ENCODE assay signal across 11 cellular contexts in the genomic region with DNA sequence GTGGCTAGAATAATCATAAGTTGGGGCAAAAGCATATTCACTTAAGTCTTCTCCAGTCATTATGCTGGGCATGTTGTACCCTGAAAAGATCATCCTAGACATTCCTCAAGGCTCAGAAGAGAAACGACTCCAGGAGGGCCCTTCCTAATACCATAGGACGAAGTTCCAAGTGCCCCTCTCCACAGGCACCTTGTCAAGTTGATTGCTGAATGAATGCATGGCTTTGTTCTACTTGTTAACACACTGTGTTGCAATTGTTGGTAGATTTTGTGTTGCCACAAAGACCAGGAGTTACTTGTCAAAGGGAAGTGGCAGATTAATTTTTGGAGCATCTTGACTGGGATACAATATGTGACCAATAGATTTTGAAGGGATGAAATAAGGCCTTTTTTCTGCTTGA.
"Had no signal": no experiment of that assay in that cellular context is flagged by ENCODE, and none has a peak within 500 bp of the region (broad histone marks: within the 10 kb centered on the region; RNA-seq: fewer than 3 reads in every experiment).

No MANE protein-coding gene starts in this region.

- H3K79me2 ChIP-seq: hepatocyte had no signal

- H3K9me3 ChIP-seq: sigmoid colon, thoracic aorta had no signal

- H3K27me3 ChIP-seq: hepatocyte, sigmoid colon had no signal

- H3K27me3 Mint-ChIP-seq: activated naive CD4-positive, alpha-beta T cell treated with anti-CD3 and anti-CD28 coated beads, Interleukin-2, amount 10 ng/mL, durations not matched to agents 7 days and 5 days had no signal

- H3K36me3 ChIP-seq: sigmoid colon, thoracic aorta had no signal

- H3K4me1 ChIP-seq: sigmoid colon had no signal

- H3K27ac ChIP-seq: hepatocyte, sigmoid colon, thoracic aorta had no signal

- H3K4me3 Mint-ChIP-seq: activated naive CD4-positive, alpha-beta T cell treated with anti-CD3 and anti-CD28 coated beads, Interleukin-2, amount 10 ng/mL, durations not matched to agents 7 days and 5 days; nephron had no signal

- H3K4me2 ChIP-seq: hepatocyte had no signal

- DNase-seq: activated CD4-positive, alpha-beta T cell treated with anti-CD3 and anti-CD28 coated beads, Interleukin-2, amount 50 U/mL, for 48 hours; activated naive CD4-positive, alpha-beta T cell treated with anti-CD3 and anti-CD28 coated beads, Interleukin-2, amount 10 ng/mL, durations not matched to agents 7 days and 5 days; activated T-cell treated with anti-CD3 and anti-CD28 coated beads, Interleukin-2, amount 50 U/mL, for 1 hour; mesenchymal stem cell; sigmoid colon; stimulated activated CD4-positive, alpha-beta T cell treated with anti-CD3 and anti-CD28 coated beads, Interleukin-1b, Interleukin-23, amount 100 ng/mL, for 48 hours; T-helper 1 cell had no signal

- H3K4me3 ChIP-seq: hepatocyte, sigmoid colon had no signal

- H3K27ac Mint-ChIP-seq: activated naive CD4-positive, alpha-beta T cell treated with anti-CD3 and anti-CD28 coated beads, Interleukin-2, amount 10 ng/mL, durations not matched to agents 7 days and 5 days; activated T-helper 2 cell treated with anti-CD3 and anti-CD28 coated beads, Interferon-gamma antibody, Interleukin-2, Interleukin-4, amounts not matched to agents 10 μg/mL and 5 μg/mL and 100 μg/mL, durations not matched to agents 14 hours and 24 hours and 36 hours; nephron had no signal

- H2AFZ ChIP-seq: hepatocyte had no signal
